8 cellular contexts compared by ENCODE assay signal in genomic region chr3:114418724-114419543, GRCh38.
A peak's percentile ranks its signal among the peaks of the same experiment; 100 is the strongest.
DNase-seq lines count a peak whose midpoint lies in the region; ATAC-seq, FAIRE-seq and TF ChIP-seq lines count a peak whose summit lies in the region.

No MANE protein-coding gene starts in this region.

- no peak overlapping the region for H3K4me3 ChIP-seq in endothelial cell of umbilical vein (replicated peaks in 1 of 3; ENCODE audit: insufficient read depth in 1 of 3, low read depth in 1 of 3, low read length in 3 of 3)
- H3K4me3 ChIP-seq in muscle layer of duodenum (ENCODE audit: low read depth in 1 of 2, low read length in 2 of 2): peak overlapping the region; percentile 9 to 11

- no peaks in the 10 kb centered on the region for H3K9me1 ChIP-seq in endothelial cell of umbilical vein (replicated peaks; ENCODE audit: control insufficient read depth, extremely low read depth, insufficient read depth, low read length)

- POLR2A ChIA-PET in endothelial cell of umbilical vein (lab: Charles Lee): no interaction called here

- peak; percentile 48 for DNase-seq in AG08396 (ENCODE audit: low spot score)
- DNase-seq in MV-4-11 (lab: John Stamatoyannopoulos, UW): peak; percentile 55
- peak; percentile 86 for DNase-seq in SK-MEL-5 (ENCODE audit: low read depth, low spot score)
- peak; percentile 78 for DNase-seq in endothelial cell of umbilical vein (ENCODE audit: low read depth, low spot score)
- DNase-seq in GM19238 (ENCODE audit: insufficient read length, low spot score): no peak

- dilution Hi-C loops in endothelial cell of umbilical vein (cut with MboI; ENCODE audit: extremely low pct_ligation_motif_present, low sequenced_read_pairs): no loop called here

- ATAC-seq in HG02623 (IDR thresholded peaks at IDR 0.05; ENCODE audit: unreplicated experiment): peak; percentile 56

- no peak overlapping the region for H3K9ac ChIP-seq in endothelial cell of umbilical vein (replicated peaks; ENCODE audit: extremely low read depth, insufficient read depth, low read length)

- intact Hi-C loops in endothelial cell of umbilical vein (cut with micrococcal nuclease): loop anchor here (1.0 to 10.0 kb wide), 6 partner anchors 35 to 684 kb away; no protein-coding TSS in a partner anchor

- no peak for TF ChIP-seq POLR2A in endothelial cell of umbilical vein (IDR thresholded peaks at IDR 0.05; ENCODE audit: low read depth, low read length)

- H3K27ac ChIP-seq in endothelial cell of umbilical vein (ENCODE audit: insufficient read depth, low read depth, low read length) (no peak overlapping the region), muscle layer of duodenum (ENCODE audit: low read length) (peak overlapping the region; percentile 10)

- H3K36me3 ChIP-seq in endothelial cell of umbilical vein (ENCODE audit: control insufficient read depth in 2 of 2, extremely low read depth in 1 of 2, insufficient read depth in 2 of 2, low read length in 2 of 2): no peaks in the 10 kb centered on the region
- H3K36me3 ChIP-seq in muscle layer of duodenum (ENCODE audit: control insufficient read depth in 1 of 2, insufficient read depth in 2 of 2, low read length in 2 of 2): no peaks in the 10 kb centered on the region

- H3K27me3 ChIP-seq in endothelial cell of umbilical vein (ENCODE audit: control insufficient read depth in 2 of 2, insufficient read depth in 2 of 2, low read length in 2 of 2): no peaks in the 10 kb centered on the region
- H3K27me3 ChIP-seq in muscle layer of duodenum (ENCODE audit: low read depth, low read length): no peaks in the 10 kb centered on the region

- no peak overlapping the region for H3K4me2 ChIP-seq in endothelial cell of umbilical vein (ENCODE audit: insufficient read depth, low read length)

- H3K9me3 ChIP-seq in endothelial cell of umbilical vein (replicated peaks; ENCODE audit: control insufficient read depth, insufficient read depth, low read length) (no peaks in the 10 kb centered on the region), muscle layer of duodenum (ENCODE audit: control insufficient read depth in 1 of 2, low read length in 2 of 2) (no peaks in the 10 kb centered on the region)

- no peaks in the 10 kb centered on the region for H3K79me2 ChIP-seq in endothelial cell of umbilical vein (ENCODE audit: control insufficient read depth, insufficient read depth, low read length)

- BruUV-seq in endothelial cell of umbilical vein (replicated peaks; lab: Mats Ljungman, UMichigan): no TSS peak

- CTCF ChIA-PET in endothelial cell of umbilical vein (lab: Charles Lee): interaction anchor here (0.6 to 6.4 kb wide), 61 partner anchors 9 to 1365 kb away, joined by 3 to 136 read pairs (median 5); partner anchors contain the start of gene ZBTB20

- in situ Hi-C loops in SK-MEL-5 (cut with HindIII; ENCODE audit: low pct_unique_long_range_greater_than_20kb, low sequenced_read_pairs): no loop called here

- no peak overlapping the region for H2AFZ ChIP-seq in endothelial cell of umbilical vein (ENCODE audit: low read depth, low read length)

- no peaks in the 10 kb centered on the region for H4K20me1 ChIP-seq in endothelial cell of umbilical vein (replicated peaks; ENCODE audit: control insufficient read depth, extremely low read depth, insufficient read depth, low read length)

- TF ChIP-seq CTCF in GM12874 (IDR thresholded peaks at IDR 0.05; ENCODE audit: insufficient read depth, low read depth, low read length) (peak; percentile 63), endothelial cell of umbilical vein (IDR thresholded peaks at IDR 0.05; ENCODE audit: extremely low read depth in 1 of 2, insufficient read depth in 1 of 2, low read depth in 1 of 2, low read length in 2 of 2) (peak; percentile 55 to 61)

- no peaks in the 10 kb centered on the region for H3K4me1 ChIP-seq in endothelial cell of umbilical vein (ENCODE audit: control insufficient read depth, extremely low read depth, insufficient read depth, low read length)
- H3K4me1 ChIP-seq in muscle layer of duodenum (ENCODE audit: control insufficient read depth in 1 of 2, insufficient read depth in 2 of 2, low read length in 2 of 2): peaks cover 0 to 7% of the 10 kb centered on the region in 2 donors

- peak; percentile 87 for FAIRE-seq in endothelial cell of umbilical vein (lab: Jason Lieb, UNC)

TF ChIP-seq in endothelial cell of umbilical vein, 7 proteins besides CTCF, POLR2A, EP300 and RAD21:
- TF ChIP-seq EZH2 (IDR thresholded peaks at IDR 0.05; ENCODE audit: borderline replicate concordance, low read depth, low read length, severe bottlenecking) (no peak), MYC (IDR thresholded peaks at IDR 0.05; ENCODE audit: low read depth, low read length) (no peak), MAX (IDR thresholded peaks at IDR 0.05; ENCODE audit: insufficient read depth, insufficient read length) (no peak), GATA2 (IDR thresholded peaks at IDR 0.05; ENCODE audit: insufficient read depth, insufficient read length, low read depth, low read length) (no peak), JUN (IDR thresholded peaks at IDR 0.05; ENCODE audit: borderline replicate concordance, insufficient read depth, insufficient read length, low read depth) (no peak), POLR2AphosphoS5 (IDR thresholded peaks at IDR 0.05; ENCODE audit: insufficient read depth, low read depth, low read length) (no peak), FOS (IDR thresholded peaks at IDR 0.05; ENCODE audit: borderline replicate concordance, insufficient read depth, low read length) (no peak)
TF ChIP-seq in endothelial cell of umbilical vein: peak in this region for 0.

Comparison
In these comparisons a context has a peak if more than half of its experiments do, and no peak if none do; other contexts are left out.
1. H3K4me3 ChIP-seq: peak in muscle layer of duodenum (2 of 2); none in endothelial cell of umbilical vein (0 of 3).